ENCODE assay signal across 13 cellular contexts in genomic region chr1:59445040-59445439, GRCh38.
DNase-seq lines count a peak whose midpoint lies in the region; ATAC-seq and TF ChIP-seq lines count a peak whose summit lies in the region.
"Had no signal": no experiment of that assay in that cellular context is flagged by ENCODE, and none has a peak within 500 bp of the region (broad histone marks: within the 10 kb centered on the region; RNA-seq: fewer than 3 reads in every experiment).

No MANE protein-coding gene starts in this region.

- H3K27me3 ChIP-seq in esophagus muscularis mucosa (no peaks in the 10 kb centered on the region), vagina (no peaks in the 10 kb centered on the region), colonic mucosa (no peaks in the 10 kb centered on the region)
- H3K27me3 ChIP-seq: spleen had no signal

- TF ChIP-seq POLR2A in esophagus muscularis mucosa (IDR thresholded peaks at IDR 0.05; ENCODE audit: low read depth) (no peak), vagina (IDR thresholded peaks at IDR 0.05) (no peak)

- peak overlapping the region in 4 of 6 donors; percentile 2 to 49 (median 10) for H3K27ac Mint-ChIP-seq in naive B cell
- H3K27ac Mint-ChIP-seq: effector memory CD8-positive, alpha-beta T cell had no signal

- H3K9me3 ChIP-seq in esophagus muscularis mucosa, result no peaks in the 10 kb centered on the region
- no peaks in the 10 kb centered on the region for H3K9me3 ChIP-seq in vagina
- no peaks in the 10 kb centered on the region for H3K9me3 ChIP-seq in colonic mucosa
- H3K9me3 ChIP-seq: spleen had no signal

- no peaks in the 10 kb centered on the region for H3K27me3 Mint-ChIP-seq in naive B cell
- H3K27me3 Mint-ChIP-seq: effector memory CD8-positive, alpha-beta T cell; stimulated activated naive CD8-positive, alpha-beta T cell treated with anti-CD3 and anti-CD28 coated beads, Interleukin-15, amount 100 ng/mL, for 72 hours had no signal

- H3K36me3 ChIP-seq in esophagus muscularis mucosa, result no peaks in the 10 kb centered on the region
- H3K36me3 ChIP-seq in vagina, result no peaks in the 10 kb centered on the region
- H3K36me3 ChIP-seq in colonic mucosa, result no peaks in the 10 kb centered on the region
- H3K36me3 ChIP-seq: spleen had no signal

- 59% methylated on average over 1 of the region's 1 CpG for WGBS in esophagus muscularis mucosa

- H3K9ac ChIP-seq in colonic mucosa (ENCODE audit: low read depth in 2 of 2, low read length in 2 of 2), result no peak overlapping the region

- intact Hi-C loops in esophagus muscularis mucosa (cut with DNase I), result no loop called here
- intact Hi-C loops in vagina (cut with DNase I), result no loop called here
- intact Hi-C loops in colonic mucosa (cut with DNase I), result no loop called here

- H3K9me3 Mint-ChIP-seq in naive B cell, result no peaks in the 10 kb centered on the region
- H3K9me3 Mint-ChIP-seq: effector memory CD8-positive, alpha-beta T cell; stimulated activated naive CD8-positive, alpha-beta T cell treated with anti-CD3 and anti-CD28 coated beads, Interleukin-15, amount 100 ng/mL, for 72 hours had no signal

- TF ChIP-seq CTCF in esophagus muscularis mucosa (IDR thresholded peaks at IDR 0.05) (no peak), vagina (IDR thresholded peaks at IDR 0.05) (no peak), colonic mucosa (IDR thresholded peaks at IDR 0.05) (no peak)

- H3K4me1 Mint-ChIP-seq in naive B cell, result peaks cover 0 to 10% (median 5%) of the 10 kb centered on the region in 3 donors

- no peak for TF ChIP-seq EP300 in esophagus muscularis mucosa (IDR thresholded peaks at IDR 0.05)

- ATAC-seq in naive B cell (ENCODE audit: low read depth in 2 of 2) (no peak), HG03354 (IDR thresholded peaks at IDR 0.05; ENCODE audit: poor library complexity, severe bottlenecking, unreplicated experiment) (no peak)
- ATAC-seq: effector memory CD8-positive, alpha-beta T cell; stimulated activated naive CD8-positive, alpha-beta T cell treated with anti-CD3 and anti-CD28 coated beads, Interleukin-15, amount 100 ng/mL, for 72 hours had no signal

- DNase-seq in SIG-M5 treated with dmso at 0.1 percent for 504 hours (lab: John Stamatoyannopoulos, UW; ENCODE audit: unreplicated experiment) (peak; percentile 3), SIG-M5 (lab: John Stamatoyannopoulos, UW) (no peak), esophagus muscularis mucosa (ENCODE audit: extremely low spot score) (no peak), naive B cell (no peak), vagina (ENCODE audit: extremely low spot score in 2 of 2) (no peak), anterior cingulate cortex (lab: John Stamatoyannopoulos, UW) (no peak), colonic mucosa (no peak)
- DNase-seq: effector memory CD8-positive, alpha-beta T cell; Kasumi-1; NCI-H748 treated with DMSO at 0.1 percent for 48 hours; spleen; stimulated activated naive CD8-positive, alpha-beta T cell treated with anti-CD3 and anti-CD28 coated beads, Interleukin-15, amount 100 ng/mL, for 72 hours had no signal

- H3K4me1 ChIP-seq in esophagus muscularis mucosa (peaks cover 14 to 33% (median 28%) of the 10 kb centered on the region in 4 donors), vagina (peaks cover 33% of the 10 kb centered on the region), colonic mucosa (no peaks in the 10 kb centered on the region)

- H3K4me3 ChIP-seq in esophagus muscularis mucosa (no peak overlapping the region), vagina (no peak overlapping the region), colonic mucosa (no peak overlapping the region)
- H3K4me3 ChIP-seq: spleen had no signal

- H3K36me3 Mint-ChIP-seq in naive B cell, result peaks cover 0 to 6% of the 10 kb centered on the region in 2 donors

- no peak overlapping the region for H3K4me3 Mint-ChIP-seq in naive B cell
- H3K4me3 Mint-ChIP-seq: effector memory CD8-positive, alpha-beta T cell; stimulated activated naive CD8-positive, alpha-beta T cell treated with anti-CD3 and anti-CD28 coated beads, Interleukin-15, amount 100 ng/mL, for 72 hours had no signal

- H3K27ac ChIP-seq in esophagus muscularis mucosa (replicated peaks in 1 of 4) (peak overlapping the region; percentile 66 to 77 (median 67)), vagina (peak overlapping the region; percentile 67), colonic mucosa (no peak overlapping the region)
- H3K27ac ChIP-seq: spleen had no signal
